ENCODE assay signal across 8 cellular contexts in the genomic region with DNA sequence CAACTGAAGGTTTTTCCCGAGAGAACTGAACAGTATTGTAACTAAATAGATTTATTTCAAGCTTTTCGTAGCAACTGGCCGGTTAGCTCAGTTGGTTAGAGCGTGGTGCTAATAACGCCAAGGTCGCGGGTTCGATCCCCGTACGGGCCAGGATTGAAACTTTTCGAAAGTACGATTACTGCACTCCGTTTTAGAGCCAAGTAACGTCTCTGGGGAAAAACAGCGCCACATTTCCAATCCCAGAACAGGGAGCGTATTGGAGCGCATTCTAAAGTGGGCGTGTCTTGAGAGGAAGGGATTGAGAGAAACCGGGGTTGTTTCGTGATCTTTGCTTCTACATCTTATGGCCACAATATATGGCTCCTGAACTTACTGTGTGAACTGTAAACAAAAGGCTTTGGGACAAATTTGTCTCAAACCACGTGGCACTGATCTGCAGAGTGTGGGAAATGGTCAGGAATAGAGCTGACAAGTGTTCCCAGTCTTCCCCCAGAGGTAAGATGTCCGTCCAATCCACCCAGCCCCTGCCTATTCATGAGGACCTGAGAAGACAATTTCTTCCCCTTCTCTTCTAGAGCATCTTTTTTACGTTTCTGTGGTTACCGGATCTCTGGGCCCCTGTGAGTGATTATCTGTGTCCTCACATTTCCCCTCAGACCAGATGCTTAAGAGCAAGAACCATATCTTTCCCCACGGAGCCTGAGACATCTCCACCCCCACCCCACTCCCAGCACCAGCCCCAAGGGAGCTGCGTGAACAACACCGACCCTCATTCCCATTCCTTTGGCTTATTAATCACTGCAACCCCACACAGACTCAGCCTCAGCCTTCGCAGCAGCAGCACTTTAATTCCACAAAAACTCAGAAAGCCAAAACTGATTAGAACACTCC. TPM values are rescaled to one million over a fixed set of nuclear protein-coding genes. Genes with fewer than 3 reads are reported as not detected.
DNase-seq lines count a peak whose midpoint lies in the region; ATAC-seq, FAIRE-seq and TF ChIP-seq lines count a peak whose summit lies in the region.

No MANE protein-coding gene starts in this region.

- FAIRE-seq in endothelial cell of umbilical vein (lab: Jason Lieb, UNC), result peak; percentile 97

- dilution Hi-C loops in endothelial cell of umbilical vein (cut with MboI; ENCODE audit: extremely low pct_ligation_motif_present, low sequenced_read_pairs), result no loop called here

- no peaks in the 10 kb centered on the region for H3K27me3 ChIP-seq in ACC112 (ENCODE audit: insufficient read depth, low read length)
- H3K27me3 ChIP-seq in HUES48 (ENCODE audit: control insufficient read depth, insufficient read depth, low read length), result peaks cover 13% of the 10 kb centered on the region
- H3K27me3 ChIP-seq in NT2/D1 (ENCODE audit: insufficient read depth, insufficient read length), result peaks cover 9% of the 10 kb centered on the region
- no peaks in the 10 kb centered on the region for H3K27me3 ChIP-seq in endothelial cell of umbilical vein (ENCODE audit: control insufficient read depth in 2 of 2, insufficient read depth in 2 of 2, low read length in 2 of 2)

- H3K4me1 ChIP-seq in ACC112 (ENCODE audit: control insufficient read depth, insufficient read depth, low read length, unreplicated experiment) (peaks cover 20% of the 10 kb centered on the region), HUES48 (ENCODE audit: control insufficient read depth, insufficient read depth, low read length) (peaks cover 8% of the 10 kb centered on the region), NT2/D1 (ENCODE audit: insufficient read depth, insufficient read length) (peaks cover 10% of the 10 kb centered on the region), endothelial cell of umbilical vein (ENCODE audit: control insufficient read depth, extremely low read depth, insufficient read depth, low read length) (peaks cover 27% of the 10 kb centered on the region)

- H3K27me3 Mint-ChIP-seq in activated CD8-positive, alpha-beta memory T cell treated with anti-CD3 and anti-CD28 coated beads, Interleukin-2, amount 10 ng/mL, durations not matched to agents 7 days and 5 days, result peaks cover 4% of the 10 kb centered on the region

- H3K4me3 ChIP-seq in ACC112 (ENCODE audit: low read depth, low read length) (peak overlapping the region; percentile 90), HUES48 (ENCODE audit: low read depth, low read length) (peak overlapping the region; percentile 87), NT2/D1 (ENCODE audit: insufficient read length, low read depth) (peak overlapping the region; percentile 69), endothelial cell of umbilical vein (replicated peaks in 1 of 3; ENCODE audit: insufficient read depth in 1 of 3, low read depth in 1 of 3, low read length in 3 of 3) (peak overlapping the region in 2 of 3 experiments; percentile 27 to 83)

- H3K9me1 ChIP-seq in endothelial cell of umbilical vein (replicated peaks; ENCODE audit: control insufficient read depth, extremely low read depth, insufficient read depth, low read length), result no peaks in the 10 kb centered on the region

- intact Hi-C loops in endothelial cell of umbilical vein (cut with micrococcal nuclease), result loop anchor here (1.0 to 2.0 kb wide), 5 partner anchors 23 to 113 kb away; a partner anchor contains a TSS

- no peak overlapping the region for H3K27ac Mint-ChIP-seq in activated CD8-positive, alpha-beta memory T cell treated with anti-CD3 and anti-CD28 coated beads, Interleukin-2, amount 10 ng/mL, durations not matched to agents 7 days and 5 days

- H3K9me3 ChIP-seq in HUES48 (ENCODE audit: control insufficient read depth, insufficient read depth, low read length) (no peaks in the 10 kb centered on the region), NT2/D1 (ENCODE audit: insufficient read depth, low read length) (no peaks in the 10 kb centered on the region), endothelial cell of umbilical vein (replicated peaks; ENCODE audit: control insufficient read depth, insufficient read depth, low read length) (no peaks in the 10 kb centered on the region)

- CTCF ChIA-PET in activated CD8-positive, alpha-beta memory T cell treated with anti-CD3 and anti-CD28 coated beads, Interleukin-2, amount 10 ng/mL, durations not matched to agents 7 days and 5 days (lab: Charles Lee), result interaction anchor here (0.9 to 11.4 kb wide), 19 partner anchors 8 to 558 kb away, joined by 3 to 124 read pairs (median 5); a partner anchor contains a TSS
- CTCF ChIA-PET in endothelial cell of umbilical vein (lab: Charles Lee), result interaction anchor here (0.8 to 4.3 kb wide), 6 partner anchors 14 to 113 kb away, joined by 3 to 34 read pairs (median 4); a partner anchor contains a TSS

- peaks cover 9% of the 10 kb centered on the region for H3K79me2 ChIP-seq in ACC112 (ENCODE audit: control insufficient read depth, insufficient read depth, low read length, unreplicated experiment)
- H3K79me2 ChIP-seq in endothelial cell of umbilical vein (ENCODE audit: control insufficient read depth, insufficient read depth, low read length), result peaks cover 8% of the 10 kb centered on the region

- POLR2A ChIA-PET in endothelial cell of umbilical vein (lab: Charles Lee), result interaction anchor here (0.6 to 2.7 kb wide), 4 partner anchors 14 to 497 kb away, joined by 3 to 17 read pairs (median 4); no protein-coding TSS in a partner anchor

- DNase-seq in NT2/D1 (ENCODE audit: low read depth, low spot score), result peak; percentile 89
- DNase-seq in activated CD8-positive, alpha-beta memory T cell treated with anti-CD3 and anti-CD28 coated beads, Interleukin-2, amount 10 ng/mL, durations not matched to agents 7 days and 5 days, result peak; percentile 96
- DNase-seq in endothelial cell of umbilical vein (ENCODE audit: low read depth, low spot score), result peak; percentile 99
- peak; percentile 94 for DNase-seq in mesenteric fat pad (ENCODE audit: low spot score)
- peak; percentile 69 for DNase-seq in stimulated activated CD8-positive, alpha-beta memory T cell treated with anti-CD3 and anti-CD28 coated beads, Interleukin-12 subunit alpha, Interleukin-12 subunit beta, amount 100 ng/mL, for 24 hours (ENCODE audit: extremely low read depth)

- peak overlapping the region; percentile 83 for H3K27ac ChIP-seq in ACC112 (ENCODE audit: low read depth, low read length)
- peak overlapping the region; percentile 78 for H3K27ac ChIP-seq in HUES48 (ENCODE audit: low read depth, low read length)
- H3K27ac ChIP-seq in endothelial cell of umbilical vein (ENCODE audit: insufficient read depth, low read depth, low read length), result peak overlapping the region; percentile 31

- H3K4me3 Mint-ChIP-seq in activated CD8-positive, alpha-beta memory T cell treated with anti-CD3 and anti-CD28 coated beads, Interleukin-2, amount 10 ng/mL, durations not matched to agents 7 days and 5 days, result no peak overlapping the region

- ATAC-seq in GM18870 (IDR thresholded peaks at IDR 0.05; ENCODE audit: unreplicated experiment), result peak; percentile 23
- peak; percentile 37 for ATAC-seq in activated CD8-positive, alpha-beta memory T cell treated with anti-CD3 and anti-CD28 coated beads, Interleukin-2, amount 10 ng/mL, durations not matched to agents 7 days and 5 days

- H3K9ac ChIP-seq in HUES48 (ENCODE audit: low read depth, low read length) (0 out of 2 replicates have a peak overlapping the region, but pooled peaks have one; percentile 17), NT2/D1 (ENCODE audit: insufficient read length, low read depth) (peak overlapping the region; percentile 82), endothelial cell of umbilical vein (replicated peaks; ENCODE audit: extremely low read depth, insufficient read depth, low read length) (peak overlapping the region; percentile 7)

- no peaks in the 10 kb centered on the region for H3K36me3 Mint-ChIP-seq in activated CD8-positive, alpha-beta memory T cell treated with anti-CD3 and anti-CD28 coated beads, Interleukin-2, amount 10 ng/mL, durations not matched to agents 7 days and 5 days

- H2AFZ ChIP-seq in ACC112 (ENCODE audit: low read length, unreplicated experiment) (no peak overlapping the region), endothelial cell of umbilical vein (ENCODE audit: low read depth, low read length) (no peak overlapping the region)

- H3K4me2 ChIP-seq in endothelial cell of umbilical vein (ENCODE audit: insufficient read depth, low read length), result peak overlapping the region; percentile 71

- no peak for TF ChIP-seq CTCF in endothelial cell of umbilical vein (IDR thresholded peaks at IDR 0.05; ENCODE audit: extremely low read depth in 1 of 2, insufficient read depth in 1 of 2, low read depth in 1 of 2, low read length in 2 of 2)

- H3K9me3 Mint-ChIP-seq in activated CD8-positive, alpha-beta memory T cell treated with anti-CD3 and anti-CD28 coated beads, Interleukin-2, amount 10 ng/mL, durations not matched to agents 7 days and 5 days (ENCODE audit: low read depth), result no peaks in the 10 kb centered on the region

- H3K36me3 ChIP-seq in ACC112 (ENCODE audit: insufficient read depth, low read length) (no peaks in the 10 kb centered on the region), HUES48 (ENCODE audit: control insufficient read depth, insufficient read depth, low read length) (no peaks in the 10 kb centered on the region), NT2/D1 (ENCODE audit: insufficient read depth, insufficient read length, low read length) (peaks cover 11% of the 10 kb centered on the region), endothelial cell of umbilical vein (ENCODE audit: control insufficient read depth in 2 of 2, extremely low read depth in 1 of 2, insufficient read depth in 2 of 2, low read length in 2 of 2) (no peaks in the 10 kb centered on the region)

- H4K20me1 ChIP-seq in endothelial cell of umbilical vein (replicated peaks; ENCODE audit: control insufficient read depth, extremely low read depth, insufficient read depth, low read length), result no peaks in the 10 kb centered on the region

- TSS peak; percentile 100 for BruUV-seq in endothelial cell of umbilical vein (replicated peaks; lab: Mats Ljungman, UMichigan)

- H3K4me1 Mint-ChIP-seq in activated CD8-positive, alpha-beta memory T cell treated with anti-CD3 and anti-CD28 coated beads, Interleukin-2, amount 10 ng/mL, durations not matched to agents 7 days and 5 days, result peaks cover 16% of the 10 kb centered on the region

- no peak for TF ChIP-seq POLR2A in endothelial cell of umbilical vein (IDR thresholded peaks at IDR 0.05; ENCODE audit: low read depth, low read length)

RNA-seq across cellular contexts. Expression of a gene that starts 2.2 kb away (rescaled TPM):
- 10 to 100 TPM; 14.9 to 16.8 TPM for total RNA-seq in activated CD8-positive, alpha-beta memory T cell treated with anti-CD3 and anti-CD28 coated beads, Interleukin-2, amount 10 ng/mL, durations not matched to agents 7 days and 5 days
- total RNA-seq in endothelial cell of umbilical vein (8.3 and 9.0 TPM in 2 replicates), mesenteric fat pad (5.8 TPM)
- 8.0 and 9.7 TPM in 2 replicates for polyA plus RNA-seq in endothelial cell of umbilical vein
- polyA plus RNA-seq in endothelial cell of umbilical vein (2011; cell fraction: cytosol; rRNA removed), result 4.8 and 6.6 TPM in 2 replicates
- 2.5 and 2.8 TPM in 2 replicates for polyA plus RNA-seq in endothelial cell of umbilical vein (2011; cell fraction: nucleus; rRNA removed)
- 3.7 and 4.4 TPM in 2 replicates for polyA plus RNA-seq in endothelial cell of umbilical vein (2012)
- polyA minus RNA-seq in endothelial cell of umbilical vein, result 3.1 and 4.6 TPM in 2 replicates
- polyA minus RNA-seq in endothelial cell of umbilical vein (2011; cell fraction: cytosol; rRNA and poly(A)+ RNA removed), result 8.5 TPM
- 1.0 and 2.1 TPM in 2 replicates for polyA minus RNA-seq in endothelial cell of umbilical vein (2011; cell fraction: nucleus; rRNA and poly(A)+ RNA removed)

RNA-seq across cellular contexts. Expression of a gene that starts 11.6 kb away (rescaled TPM):
- 10 to 100 TPM; 29.9 to 61.0 TPM for total RNA-seq in activated CD8-positive, alpha-beta memory T cell treated with anti-CD3 and anti-CD28 coated beads, Interleukin-2, amount 10 ng/mL, durations not matched to agents 7 days and 5 days
- 20.0 and 20.4 TPM in 2 replicates for total RNA-seq in endothelial cell of umbilical vein
- polyA plus RNA-seq in endothelial cell of umbilical vein, result 31.6 and 36.9 TPM in 2 replicates
- polyA plus RNA-seq in endothelial cell of umbilical vein (2011; cell fraction: cytosol; rRNA removed), result 19.7 and 20.9 TPM in 2 replicates
- polyA plus RNA-seq in endothelial cell of umbilical vein (2011; cell fraction: nucleus; rRNA removed), result 13.5 and 14.4 TPM in 2 replicates
- polyA plus RNA-seq in endothelial cell of umbilical vein (2012), result 15.9 and 18.3 TPM in 2 replicates
- polyA minus RNA-seq in endothelial cell of umbilical vein, result 80.7 and 114 TPM in 2 replicates
- 29.3 TPM for polyA minus RNA-seq in endothelial cell of umbilical vein (2011; cell fraction: cytosol; rRNA and poly(A)+ RNA removed)
- polyA minus RNA-seq in endothelial cell of umbilical vein (2011; cell fraction: nucleus; rRNA and poly(A)+ RNA removed), result 65.0 and 76.3 TPM in 2 replicates
- 16.3 TPM for total RNA-seq in mesenteric fat pad

RNA-seq across cellular contexts. Expression of a gene that starts 22.6 kb away (rescaled TPM):
- 100 to 1,000 TPM; 197 to 234 TPM for total RNA-seq in activated CD8-positive, alpha-beta memory T cell treated with anti-CD3 and anti-CD28 coated beads, Interleukin-2, amount 10 ng/mL, durations not matched to agents 7 days and 5 days
- 104 and 107 TPM in 2 replicates for total RNA-seq in endothelial cell of umbilical vein
- 67.8 and 69.2 TPM in 2 replicates for polyA plus RNA-seq in endothelial cell of umbilical vein
- 49.1 and 58.3 TPM in 2 replicates for polyA plus RNA-seq in endothelial cell of umbilical vein (2011; cell fraction: cytosol; rRNA removed)
- polyA plus RNA-seq in endothelial cell of umbilical vein (2011; cell fraction: nucleus; rRNA removed), result 205 and 232 TPM in 2 replicates
- polyA plus RNA-seq in endothelial cell of umbilical vein (2012), result 40.6 and 74.7 TPM in 2 replicates
- polyA minus RNA-seq in endothelial cell of umbilical vein, result 39.4 and 45.9 TPM in 2 replicates
- polyA minus RNA-seq in endothelial cell of umbilical vein (2011; cell fraction: cytosol; rRNA and poly(A)+ RNA removed), result 30.4 TPM
- polyA minus RNA-seq in endothelial cell of umbilical vein (2011; cell fraction: nucleus; rRNA and poly(A)+ RNA removed), result 59.3 and 75.2 TPM in 2 replicates
- total RNA-seq in mesenteric fat pad, result not detected

RNA-seq across cellular contexts. Expression of a gene that starts 25.0 kb away (rescaled TPM):
- 10 to 100 TPM; 47.6 to 68.9 TPM for total RNA-seq in activated CD8-positive, alpha-beta memory T cell treated with anti-CD3 and anti-CD28 coated beads, Interleukin-2, amount 10 ng/mL, durations not matched to agents 7 days and 5 days
- total RNA-seq in endothelial cell of umbilical vein (31.7 and 35.9 TPM in 2 replicates), mesenteric fat pad (52.4 TPM)
- polyA plus RNA-seq in endothelial cell of umbilical vein, result 28.7 and 38.0 TPM in 2 replicates
- 28.5 and 29.9 TPM in 2 replicates for polyA plus RNA-seq in endothelial cell of umbilical vein (2011; cell fraction: cytosol; rRNA removed)
- polyA plus RNA-seq in endothelial cell of umbilical vein (2011; cell fraction: nucleus; rRNA removed), result 40.8 and 49.0 TPM in 2 replicates
- 26.6 and 29.8 TPM in 2 replicates for polyA plus RNA-seq in endothelial cell of umbilical vein (2012)
- 14.1 and 18.6 TPM in 2 replicates for polyA minus RNA-seq in endothelial cell of umbilical vein
- polyA minus RNA-seq in endothelial cell of umbilical vein (2011; cell fraction: cytosol; rRNA and poly(A)+ RNA removed), result 4.8 TPM
- polyA minus RNA-seq in endothelial cell of umbilical vein (2011; cell fraction: nucleus; rRNA and poly(A)+ RNA removed), result 12.2 and 14.6 TPM in 2 replicates

RNA-seq across cellular contexts. Expression of a gene that starts 35.6 kb away (rescaled TPM):
- total RNA-seq in activated CD8-positive, alpha-beta memory T cell treated with anti-CD3 and anti-CD28 coated beads, Interleukin-2, amount 10 ng/mL, durations not matched to agents 7 days and 5 days, result 10 to 100 TPM; 47.3 to 56.4 TPM
- total RNA-seq in endothelial cell of umbilical vein (32.1 and 36.5 TPM in 2 replicates), mesenteric fat pad (316 TPM)
- 12.1 and 13.6 TPM in 2 replicates for polyA plus RNA-seq in endothelial cell of umbilical vein
- 4.5 and 8.9 TPM in 2 replicates for polyA plus RNA-seq in endothelial cell of umbilical vein (2011; cell fraction: cytosol; rRNA removed)
- 62.6 and 82.7 TPM in 2 replicates for polyA plus RNA-seq in endothelial cell of umbilical vein (2011; cell fraction: nucleus; rRNA removed)
- polyA plus RNA-seq in endothelial cell of umbilical vein (2012), result 11.4 and 13.3 TPM in 2 replicates
- 22.8 and 40.7 TPM in 2 replicates for polyA minus RNA-seq in endothelial cell of umbilical vein
- polyA minus RNA-seq in endothelial cell of umbilical vein (2011; cell fraction: cytosol; rRNA and poly(A)+ RNA removed), result 12.3 TPM
- 49.0 and 77.9 TPM in 2 replicates for polyA minus RNA-seq in endothelial cell of umbilical vein (2011; cell fraction: nucleus; rRNA and poly(A)+ RNA removed)

Comparison
In these comparisons a context has a peak if more than half of its experiments do, and no peak if none do; other contexts are left out.
1. Peak in every context shown above with its lines: DNase-seq, ATAC-seq, H3K4me3 ChIP-seq and H3K27ac ChIP-seq.
2. H3K27ac ChIP-seq: peak in every context shown above with its lines; median percentile 83 in ACC112; 78 in HUES48; 31 in endothelial cell of umbilical vein.
3. H3K9ac ChIP-seq: peak in every context shown above with its lines; median percentile 82 in NT2/D1; 17 in HUES48; 7 in endothelial cell of umbilical vein.
4. RNA of a gene that starts 22.6 kb away (total RNA-seq): 197 to 234 TPM in activated CD8-positive, alpha-beta memory T cell treated with anti-CD3 and anti-CD28 coated beads, Interleukin-2, amount 10 ng/mL, durations not matched to agents 7 days and 5 days and 104 to 107 TPM in endothelial cell of umbilical vein; not detected in mesenteric fat pad (single experiment); every median in the first group is over 10 times any median in the second.